In the genomic region with DNA sequence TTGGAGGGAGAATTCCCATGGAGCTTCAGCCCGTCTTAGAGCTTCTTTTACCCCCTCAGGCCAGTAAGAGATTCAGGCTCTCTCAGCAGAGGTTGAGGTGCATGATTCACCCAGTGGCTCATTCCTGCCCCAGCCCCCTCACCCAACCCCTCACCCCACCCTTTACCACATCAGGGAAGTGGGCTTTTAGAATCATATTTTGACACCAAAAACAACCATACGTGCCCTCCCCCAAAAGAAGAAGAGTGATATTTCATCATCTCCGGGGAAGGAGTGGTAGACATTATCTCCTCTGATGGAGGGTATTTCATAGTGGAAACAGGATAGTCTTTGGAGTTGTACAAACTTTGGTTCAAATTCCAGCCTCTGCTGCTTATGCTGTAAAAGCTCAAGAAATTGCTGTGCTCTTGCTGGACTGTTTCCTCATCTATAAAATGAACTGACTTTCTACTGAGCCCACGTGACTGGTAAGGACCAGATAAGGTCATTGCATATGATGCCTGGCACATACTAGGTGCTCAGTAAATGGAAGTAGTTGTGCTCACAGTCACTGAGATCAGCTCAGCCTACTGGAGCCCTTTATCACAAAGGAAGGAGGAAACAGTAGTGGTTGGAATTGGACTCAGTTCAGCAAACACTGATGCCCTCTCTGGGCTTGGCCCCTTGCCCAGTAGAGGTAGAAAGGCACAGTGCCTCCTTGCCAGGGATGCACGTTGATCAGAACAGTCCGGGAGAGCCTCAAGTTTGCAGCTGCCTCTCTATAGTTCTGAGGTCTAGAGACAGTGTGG, we compare ENCODE assay signal across 8 cellular contexts. TPM values are rescaled to one million over a fixed set of nuclear protein-coding genes. Genes with fewer than 3 reads are reported as not detected.
DNase-seq lines count a peak whose midpoint lies in the region; ATAC-seq and TF ChIP-seq lines count a peak whose summit lies in the region.

No MANE protein-coding gene starts in this region.

- intact Hi-C loops in Right ventricle myocardium inferior (cut with DNase I), result no loop called here
- intact Hi-C loops in upper lobe of right lung (cut with DNase I), result no loop called here

- H3K9me3 ChIP-seq in right atrium auricular region (no peaks in the 10 kb centered on the region), upper lobe of right lung (no peaks in the 10 kb centered on the region), gastroesophageal sphincter (no peaks in the 10 kb centered on the region)

- no peak for TF ChIP-seq POLR2A in gastroesophageal sphincter (IDR thresholded peaks at IDR 0.05)

- ATAC-seq in Right ventricle myocardium inferior (peak; percentile 44), upper lobe of right lung (peak; percentile 47), gastroesophageal sphincter (no peak), GM18867 (IDR thresholded peaks at IDR 0.05; ENCODE audit: unreplicated experiment) (no peak), GM18517 (IDR thresholded peaks at IDR 0.05; ENCODE audit: unreplicated experiment) (no peak)

- TF ChIP-seq CTCF in right atrium auricular region (IDR thresholded peaks at IDR 0.05) (no peak), upper lobe of right lung (IDR thresholded peaks at IDR 0.05) (no peak), gastroesophageal sphincter (IDR thresholded peaks at IDR 0.05) (no peak)

- H3K4me3 ChIP-seq in right atrium auricular region (no peak overlapping the region), upper lobe of right lung (no peak overlapping the region), gastroesophageal sphincter (no peak overlapping the region)

- DNase-seq in Right ventricle myocardium inferior (ENCODE audit: missing footprints), result no peak
- DNase-seq in right atrium auricular region (ENCODE audit: low spot score), result no peak
- peak; percentile 49 for DNase-seq in SIG-M5 (lab: John Stamatoyannopoulos, UW)
- DNase-seq in dermis blood vessel endothelial cell, result peak; percentile 12
- no peak for DNase-seq in upper lobe of right lung

- H3K27ac ChIP-seq in right atrium auricular region (no peak overlapping the region), upper lobe of right lung (no peak overlapping the region), gastroesophageal sphincter (no peak overlapping the region)

- 56 to 67% methylated on average over 1 to 4 of the region's 6 CpGs for whole genome bisulfite sequencing in gastroesophageal sphincter (ENCODE audit: low coverage in 1 of 2), 2 donors

- H3K36me3 ChIP-seq in right atrium auricular region (no peaks in the 10 kb centered on the region), upper lobe of right lung (no peaks in the 10 kb centered on the region), gastroesophageal sphincter (no peaks in the 10 kb centered on the region)

- no peaks in the 10 kb centered on the region for H3K27me3 ChIP-seq in right atrium auricular region
- H3K27me3 ChIP-seq in upper lobe of right lung, result no peaks in the 10 kb centered on the region
- H3K27me3 ChIP-seq in gastroesophageal sphincter, result no peaks in the 10 kb centered on the region

- H3K4me1 ChIP-seq in right atrium auricular region (no peaks in the 10 kb centered on the region), upper lobe of right lung (no peaks in the 10 kb centered on the region), gastroesophageal sphincter (no peaks in the 10 kb centered on the region)

- TF ChIP-seq EP300 in gastroesophageal sphincter (IDR thresholded peaks at IDR 0.05), result no peak

RNA-seq across cellular contexts. Expression of a gene that starts 18.3 kb away (rescaled TPM):
- total RNA-seq in Right ventricle myocardium inferior (1.7 TPM), right atrium auricular region (1 to 10 TPM; 1.0 to 3.1 TPM), dermis blood vessel endothelial cell (0.17 TPM in 1 of 2 replicates, not detected in the other), upper lobe of right lung (22.5 TPM), gastroesophageal sphincter (1 to 10 TPM in 3 of 4 donors, under 1 TPM in 1; 0.78 to 3.8 (median 2.2) TPM)

RNA-seq across cellular contexts. Expression of a gene that starts 29.8 kb away (rescaled TPM):
- total RNA-seq in Right ventricle myocardium inferior (not detected), right atrium auricular region (not detected), dermis blood vessel endothelial cell (not detected in 2 replicates), upper lobe of right lung (0.17 TPM), gastroesophageal sphincter (under 1 TPM in 1 of 4 donors, not detected in 3; 0.27 TPM)

RNA-seq across cellular contexts. Expression of a gene that starts 32.1 kb away (rescaled TPM):
- total RNA-seq in Right ventricle myocardium inferior (not detected), right atrium auricular region (not detected), dermis blood vessel endothelial cell (0.47 and 1.0 TPM in 2 replicates), upper lobe of right lung (not detected), gastroesophageal sphincter (under 1 TPM in 1 of 4 donors, not detected in 3; 0.79 TPM)

RNA-seq across cellular contexts. Expression of a gene that starts 45.0 kb away (rescaled TPM):
- total RNA-seq in Right ventricle myocardium inferior (not detected), right atrium auricular region (not detected), dermis blood vessel endothelial cell (not detected in 2 replicates), upper lobe of right lung (not detected), gastroesophageal sphincter (not detected)

Comparison
In these comparisons a context has a peak if more than half of its experiments do, and no peak if none do; other contexts are left out.
1. ATAC-seq: peak in Right ventricle myocardium inferior (single experiment) and upper lobe of right lung (single experiment); none in gastroesophageal sphincter (single experiment), GM18867 (single experiment) and GM18517 (single experiment).
2. DNase-seq: peak in SIG-M5 (single experiment) and dermis blood vessel endothelial cell (single experiment); none in Right ventricle myocardium inferior (single experiment), right atrium auricular region (single experiment) and upper lobe of right lung (single experiment).